ENCODE assay signal across 15 cellular contexts in the genomic region with DNA sequence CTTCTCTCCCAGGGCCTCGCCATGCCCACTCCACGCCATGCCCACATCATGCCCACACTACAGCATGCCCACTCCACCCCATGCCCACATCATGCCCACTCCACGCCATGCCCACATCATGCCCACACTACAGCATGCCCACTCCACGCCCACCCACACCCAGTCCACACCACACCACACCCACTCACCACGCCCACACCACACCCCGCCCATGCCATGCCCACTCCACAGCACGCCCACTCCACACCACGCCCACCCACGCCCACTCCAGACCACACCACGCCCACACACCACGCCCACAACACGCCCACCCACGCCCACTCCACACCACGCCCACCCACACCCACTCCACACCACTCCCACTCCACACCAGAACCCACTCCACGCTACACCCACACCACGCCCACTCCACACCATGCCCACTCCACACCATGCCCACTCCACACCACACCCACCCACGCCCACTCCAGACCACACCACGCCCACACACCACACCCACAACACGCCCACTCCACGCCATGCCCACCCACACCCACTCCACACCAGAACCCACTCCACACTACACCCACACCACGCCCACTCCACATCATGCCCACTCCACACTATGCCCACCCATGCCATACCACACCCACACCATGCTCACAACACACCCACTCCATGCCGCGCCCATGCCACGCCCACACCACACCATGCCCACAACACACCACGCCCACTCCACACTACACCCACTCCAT.
DNase-seq lines count a peak whose midpoint lies in the region; ATAC-seq, FAIRE-seq and TF ChIP-seq lines count a peak whose summit lies in the region.
"Had no signal": no experiment of that assay in that cellular context is flagged by ENCODE, and none has a peak within 500 bp of the region (broad histone marks: within the 10 kb centered on the region; RNA-seq: fewer than 3 reads in every experiment).

No MANE protein-coding gene starts in this region.

- RAD21 ChIA-PET in GM12878 (lab: Charles Lee; ENCODE audit: unreplicated experiment) = no interaction called here

- no peak for TF ChIP-seq RAD21 in GM12878 (IDR thresholded peaks at IDR 0.05; ENCODE audit: insufficient read depth, low read depth, low read length)

- H3K4me2 ChIP-seq in GM12878 (ENCODE audit: control insufficient read depth, insufficient read depth) = no peak overlapping the region

- SMC1A ChIA-PET in GM12878 (lab: Charles Lee; ENCODE audit: uncharacterized antibody, unreplicated experiment) = no interaction called here

- TF ChIP-seq CTCF in GM12878 (IDR thresholded peaks at IDR 0.05 in 2 of 3, conservative IDR thresholded peaks at IDR 0.05 in 1 of 3; ENCODE audit: control insufficient read depth in 2 of 3, extremely low read depth in 1 of 3, insufficient read depth in 1 of 3, low read depth in 3 of 3, low read length in 3 of 3) (no peak), neural crest cell (conservative IDR thresholded peaks at IDR 0.05) (no peak), upper lobe of right lung (IDR thresholded peaks at IDR 0.05) (no peak)

- H3K79me2 ChIP-seq in GM12878 (ENCODE audit: control insufficient read depth, insufficient read depth, low read length) = no peaks in the 10 kb centered on the region

- no peak overlapping the region for H3K9ac ChIP-seq in GM12878 (ENCODE audit: control insufficient read depth, insufficient read depth, low read length)

- H3K4me3 Mint-ChIP-seq in neural crest cell = no peak overlapping the region
- H3K4me3 Mint-ChIP-seq: activated B cell treated with CpG ODN at 0.5 μM for 24 hours; T-helper 1 cell treated with Interleukin-12 subunit alpha and Interleukin-12 subunit beta and Interleukin-4 antibody, amounts not matched to agents 30 μg/mL and 1 μg/mL, for 36 hours had no signal

- CTCF ChIA-PET in GM12878 (lab: Yijun Ruan, JAX) = no interaction called here

- no peaks in the 10 kb centered on the region for H3K4me1 Mint-ChIP-seq in neural crest cell
- H3K4me1 Mint-ChIP-seq: activated B cell treated with CpG ODN at 0.5 μM for 24 hours had no signal

- H3K9me3 ChIP-seq in GM12878 (replicated peaks; ENCODE audit: control insufficient read depth, insufficient read depth, low read length) = no peaks in the 10 kb centered on the region; the same call in 2 of the 3 replicates
- no peaks in the 10 kb centered on the region for H3K9me3 ChIP-seq in upper lobe of right lung
- H3K9me3 ChIP-seq: psoas muscle had no signal

- H3K4me1 ChIP-seq in GM12878 (ENCODE audit: control insufficient read depth, insufficient read depth, low read length) (no peaks in the 10 kb centered on the region), upper lobe of right lung (no peaks in the 10 kb centered on the region)
- H3K4me1 ChIP-seq: psoas muscle had no signal

- no peak for TF ChIP-seq EP300 in GM12878 (IDR thresholded peaks at IDR 0.05; ENCODE audit: borderline replicate concordance in 1 of 2, control insufficient read depth in 1 of 2, low read depth in 2 of 2, low read length in 2 of 2)

- H3K27me3 Mint-ChIP-seq in neural crest cell (ENCODE audit: low read depth) = peaks cover 24% of the 10 kb centered on the region

- no peaks in the 10 kb centered on the region for H3K9me3 Mint-ChIP-seq in neural crest cell
- H3K9me3 Mint-ChIP-seq: activated B cell treated with CpG ODN at 0.5 μM for 24 hours; T-helper 1 cell treated with Interleukin-12 subunit alpha and Interleukin-12 subunit beta and Interleukin-4 antibody, amounts not matched to agents 30 μg/mL and 1 μg/mL, for 36 hours had no signal

- H3K27ac ChIP-seq in GM12878 (ENCODE audit: control insufficient read depth, insufficient read depth) = no peak overlapping the region
- H3K27ac ChIP-seq in upper lobe of right lung = no peak overlapping the region
- H3K27ac ChIP-seq: psoas muscle had no signal

- peak in 1 of 2 donors; percentile 18 for ATAC-seq in left cardiac atrium
- ATAC-seq in Right ventricle myocardium superior (ENCODE audit: poor library complexity) = no peak
- ATAC-seq in GM12878 = no peak
- peak; percentile 56 for ATAC-seq in upper lobe of right lung
- ATAC-seq in HG03280 (IDR thresholded peaks at IDR 0.05; ENCODE audit: unreplicated experiment) = no peak
- no peak for ATAC-seq in HG03457 (IDR thresholded peaks at IDR 0.05; ENCODE audit: unreplicated experiment)

- no peak for TF ChIP-seq POLR2A in GM12878 (IDR thresholded peaks at IDR 0.05; ENCODE audit: low read depth, low read length)

- intact Hi-C loops in left cardiac atrium (cut with DNase I) (loop anchor here (10.0 kb wide), 4 partner anchors 115 to 685 kb away; partner anchors contain the start of gene DLL1 (in 2 of the 2)), Right ventricle myocardium superior (cut with DNase I) (no loop called here), GM12878 (cut with micrococcal nuclease; ENCODE audit: unreplicated experiment) (loop anchor here (10.0 kb wide), 1 partner anchor 455 kb away; the partner anchor contains the start of gene DLL1), upper lobe of right lung (cut with DNase I) (no loop called here)

- DNase-seq in left cardiac atrium (peak; percentile 9), Right ventricle myocardium superior (no peak), GM12878 (ENCODE audit: low read depth, low spot score) (no peak), neural crest cell (ENCODE audit: low read depth, low spot score) (no peak), upper lobe of right lung (peak; percentile 46), epidermal melanocyte (ENCODE audit: insufficient read length, low spot score) (no peak)
- DNase-seq: activated B cell treated with CpG ODN at 0.5 μM for 24 hours, foreskin melanocyte, NCI-H1417 treated with DMSO at 0.1 percent for 48 hours, NCI-H226, psoas muscle, substantia nigra had no signal

- H3K27me3 ChIP-seq in GM12878 (replicated peaks in 1 of 2; ENCODE audit: control insufficient read depth in 2 of 2, insufficient read depth in 2 of 2, low read length in 1 of 2) = no peaks in the 10 kb centered on the region
- no peaks in the 10 kb centered on the region for H3K27me3 ChIP-seq in upper lobe of right lung

- in situ Hi-C loops in GM12878 (cut with MboI) = no loop called here

- no peak overlapping the region for H3K4me3 ChIP-seq in GM12878
- no peak overlapping the region for H3K4me3 ChIP-seq in upper lobe of right lung
- H3K4me3 ChIP-seq: psoas muscle had no signal

- no peaks in the 10 kb centered on the region for H3K36me3 Mint-ChIP-seq in neural crest cell (ENCODE audit: low read depth)

- POLR2A ChIA-PET in GM12878 (lab: Charles Lee) = no interaction called here

- H3K36me3 ChIP-seq in GM12878 (ENCODE audit: control insufficient read depth in 2 of 2, insufficient read depth in 2 of 2, low read length in 1 of 2) (no peaks in the 10 kb centered on the region), upper lobe of right lung (no peaks in the 10 kb centered on the region)

- H3K27ac Mint-ChIP-seq in neural crest cell (ENCODE audit: unreplicated experiment) = peak overlapping the region; percentile 75
- H3K27ac Mint-ChIP-seq: activated B cell treated with CpG ODN at 0.5 μM for 24 hours; T-helper 1 cell treated with Interleukin-12 subunit alpha and Interleukin-12 subunit beta and Interleukin-4 antibody, amounts not matched to agents 30 μg/mL and 1 μg/mL, for 36 hours had no signal

- no peaks in the 10 kb centered on the region for H4K20me1 ChIP-seq in GM12878 (ENCODE audit: control insufficient read depth, insufficient read depth)

- no peak for FAIRE-seq in GM12878 (lab: Jason Lieb, UNC)

- 55% methylated on average over 14 of the region's 25 CpGs for WGBS in GM12878 (ENCODE audit: insufficient coverage, insufficient replicate concordance, low lambda C conversion rate, missing lambda C conversion rate)

- H2AFZ ChIP-seq in GM12878 (ENCODE audit: control insufficient read depth, low read depth, low read length) = no peak overlapping the region

- no TSS peak for BruUV-seq in GM12878 (replicated peaks; lab: Mats Ljungman, UMichigan)

TF ChIP-seq in GM12878, 131 proteins besides CTCF, POLR2A, EP300 and RAD21:
- TF ChIP-seq, protein P1, sequence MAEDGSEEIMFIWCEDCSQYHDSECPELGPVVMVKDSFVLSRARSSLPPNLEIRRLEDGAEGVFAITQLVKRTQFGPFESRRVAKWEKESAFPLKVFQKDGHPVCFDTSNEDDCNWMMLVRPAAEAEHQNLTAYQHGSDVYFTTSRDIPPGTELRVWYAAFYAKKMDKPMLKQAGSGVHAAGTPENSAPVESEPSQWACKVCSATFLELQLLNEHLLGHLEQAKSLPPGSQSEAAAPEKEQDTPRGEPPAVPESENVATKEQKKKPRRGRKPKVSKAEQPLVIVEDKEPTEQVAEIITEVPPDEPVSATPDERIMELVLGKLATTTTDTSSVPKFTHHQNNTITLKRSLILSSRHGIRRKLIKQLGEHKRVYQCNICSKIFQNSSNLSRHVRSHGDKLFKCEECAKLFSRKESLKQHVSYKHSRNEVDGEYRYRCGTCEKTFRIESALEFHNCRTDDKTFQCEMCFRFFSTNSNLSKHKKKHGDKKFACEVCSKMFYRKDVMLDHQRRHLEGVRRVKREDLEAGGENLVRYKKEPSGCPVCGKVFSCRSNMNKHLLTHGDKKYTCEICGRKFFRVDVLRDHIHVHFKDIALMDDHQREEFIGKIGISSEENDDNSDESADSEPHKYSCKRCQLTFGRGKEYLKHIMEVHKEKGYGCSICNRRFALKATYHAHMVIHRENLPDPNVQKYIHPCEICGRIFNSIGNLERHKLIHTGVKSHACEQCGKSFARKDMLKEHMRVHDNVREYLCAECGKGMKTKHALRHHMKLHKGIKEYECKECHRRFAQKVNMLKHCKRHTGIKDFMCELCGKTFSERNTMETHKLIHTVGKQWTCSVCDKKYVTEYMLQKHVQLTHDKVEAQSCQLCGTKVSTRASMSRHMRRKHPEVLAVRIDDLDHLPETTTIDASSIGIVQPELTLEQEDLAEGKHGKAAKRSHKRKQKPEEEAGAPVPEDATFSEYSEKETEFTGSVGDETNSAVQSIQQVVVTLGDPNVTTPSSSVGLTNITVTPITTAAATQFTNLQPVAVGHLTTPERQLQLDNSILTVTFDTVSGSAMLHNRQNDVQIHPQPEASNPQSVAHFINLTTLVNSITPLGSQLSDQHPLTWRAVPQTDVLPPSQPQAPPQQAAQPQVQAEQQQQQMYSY (CRISPR knock-in tag; IDR thresholded peaks at IDR 0.05) = no peak
- peak; percentile 39 to 42; a peak in 2 of 3 replicates for TF ChIP-seq EGR1 (IDR thresholded peaks at IDR 0.05; ENCODE audit: borderline replicate concordance in 1 of 2, low read depth in 2 of 2, low read length in 2 of 2)

Comparison
In these comparisons a context has a peak if more than half of its experiments do, and no peak if none do; other contexts are left out.
1. DNase-seq: peak in left cardiac atrium (single experiment) and upper lobe of right lung (single experiment); none in Right ventricle myocardium superior (single experiment), GM12878 (single experiment), neural crest cell (single experiment) and epidermal melanocyte (single experiment).
2. intact Hi-C loops: an anchor here in left cardiac atrium (10.0 kb wide) and GM12878 (10.0 kb wide); none called in Right ventricle myocardium superior and upper lobe of right lung.